Comparison of ENCODE assay signal across 17 cellular contexts in the genomic region with DNA sequence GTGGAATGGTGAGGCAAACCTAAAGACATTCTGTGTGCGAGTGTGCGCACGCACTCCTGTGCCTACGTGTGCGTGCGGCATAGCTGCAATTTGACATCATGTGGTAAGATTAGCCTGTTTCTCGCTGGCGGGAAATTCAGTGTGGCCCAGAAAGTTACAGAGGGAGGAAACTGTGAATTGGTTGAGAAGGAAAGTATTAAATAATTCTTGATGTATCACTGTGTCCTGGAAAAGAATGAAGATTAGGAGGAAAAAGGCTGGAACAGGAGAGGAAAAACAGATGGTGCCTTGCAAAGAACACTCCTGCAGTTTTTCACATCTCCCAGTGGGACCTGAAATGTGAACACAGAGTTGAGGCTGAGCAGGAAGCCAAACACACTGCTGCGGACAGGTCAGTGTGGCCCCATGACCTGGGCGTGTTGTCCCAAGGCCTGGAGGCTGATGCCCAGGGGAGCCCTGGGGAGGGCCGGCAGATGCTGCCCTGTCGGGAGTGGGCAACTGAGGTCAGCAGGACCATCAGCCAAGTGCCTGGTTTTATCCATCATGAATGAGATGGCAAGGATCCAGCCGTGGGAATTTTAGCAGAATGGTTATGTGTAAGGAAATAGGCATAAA.
DNase-seq lines count a peak whose midpoint lies in the region; ATAC-seq and TF ChIP-seq lines count a peak whose summit lies in the region.
"Had no signal": no experiment of that assay in that cellular context is flagged by ENCODE, and none has a peak within 500 bp of the region (broad histone marks: within the 10 kb centered on the region; RNA-seq: fewer than 3 reads in every experiment).

No MANE protein-coding gene starts in this region.

- H3K4me3 Mint-ChIP-seq in neural progenitor cell: no peak overlapping the region
- H3K4me3 Mint-ChIP-seq: HFFc6 had no signal

- no peak overlapping the region for H3K9ac ChIP-seq in neural progenitor cell
- H3K9ac ChIP-seq: KMS-11 had no signal

- H3K79me2 ChIP-seq in neural progenitor cell (ENCODE audit: low read depth): no peaks in the 10 kb centered on the region

- no peak for TF ChIP-seq EP300 in esophagus muscularis mucosa (IDR thresholded peaks at IDR 0.05)

- DNase-seq in esophagus muscularis mucosa (ENCODE audit: extremely low spot score): no peak
- DNase-seq in left cardiac atrium: peak; percentile 24
- no peak for DNase-seq in neural progenitor cell (ENCODE audit: low spot score)
- DNase-seq in uterus: peak; percentile 45 to 69
- DNase-seq in posterior cingulate gyrus: no peak
- no peak for DNase-seq in stimulated activated CD4-positive, alpha-beta T cell treated with anti-CD3 and anti-CD28 coated beads, Interleukin-15, amount 100 ng/mL, for 24 hours
- DNase-seq: EL; HFFc6; MM.1S; NCI-H1105; NCI-H1694 treated with DMSO at 0.1 percent for 48 hours; NCI-H446; NK-92 treated with Interleukin-12 subunit alpha and Interleukin-12 subunit beta, amount 100 ng/mL, for 24 hours; SIG-M5 had no signal

- H3K4me2 ChIP-seq in neural progenitor cell: no peak overlapping the region
- H3K4me2 ChIP-seq: KMS-11 had no signal

- H3K4me1 ChIP-seq in esophagus muscularis mucosa (peaks cover 0 to 8% (median 3%) of the 10 kb centered on the region in 4 donors), neural progenitor cell (no peaks in the 10 kb centered on the region), uterus (peaks cover 0 to 6% of the 10 kb centered on the region in 2 donors)

- H3K4me3 ChIP-seq in esophagus muscularis mucosa (no peak overlapping the region), neural progenitor cell (no peak overlapping the region), uterus (no peak overlapping the region)

- no peaks in the 10 kb centered on the region for H3K9me3 Mint-ChIP-seq in neural progenitor cell
- H3K9me3 Mint-ChIP-seq: HFFc6 had no signal

- H3K27me3 ChIP-seq in esophagus muscularis mucosa (no peaks in the 10 kb centered on the region), neural progenitor cell (no peaks in the 10 kb centered on the region), uterus (no peaks in the 10 kb centered on the region)

- 79% methylated on average over 13 of the region's 13 CpGs for WGBS in esophagus muscularis mucosa

- intact Hi-C loops in esophagus muscularis mucosa (cut with DNase I): no loop called here
- intact Hi-C loops in left cardiac atrium (cut with DNase I): no loop called here
- intact Hi-C loops in uterus (cut with DNase I; ENCODE audit: low total_unique reads): no loop called here
- intact Hi-C loops in posterior cingulate gyrus (cut with DNase I): no loop called here

- no peak for TF ChIP-seq POLR2A in esophagus muscularis mucosa (IDR thresholded peaks at IDR 0.05; ENCODE audit: low read depth)
- TF ChIP-seq POLR2A in uterus (IDR thresholded peaks at IDR 0.05): no peak

- peaks cover 26% of the 10 kb centered on the region for H3K4me1 Mint-ChIP-seq in neural progenitor cell

- ATAC-seq in left cardiac atrium (peak; percentile 67 to 87), HG02610 (IDR thresholded peaks at IDR 0.05; ENCODE audit: unreplicated experiment) (no peak)
- ATAC-seq: HepG2 had no signal

- no peaks in the 10 kb centered on the region for H3K36me3 Mint-ChIP-seq in neural progenitor cell

- H3K27me3 Mint-ChIP-seq in neural progenitor cell (ENCODE audit: insufficient read depth, low read depth): peaks cover 3% of the 10 kb centered on the region

- H3K27ac ChIP-seq in esophagus muscularis mucosa (replicated peaks in 1 of 4) (peak overlapping the region in 3 of 4 donors; percentile 16 to 43 (median 30)), neural progenitor cell (no peak overlapping the region), uterus (peak overlapping the region; percentile 68 to 73)
- H3K27ac ChIP-seq: KMS-11 had no signal

- H3K27ac Mint-ChIP-seq in neural progenitor cell: peak overlapping the region; percentile 64
- H3K27ac Mint-ChIP-seq: HFFc6 had no signal

- H3K36me3 ChIP-seq in esophagus muscularis mucosa: no peaks in the 10 kb centered on the region
- H3K36me3 ChIP-seq in neural progenitor cell: no peaks in the 10 kb centered on the region
- H3K36me3 ChIP-seq in uterus: no peaks in the 10 kb centered on the region

- TF ChIP-seq CTCF in esophagus muscularis mucosa (IDR thresholded peaks at IDR 0.05) (no peak), neural progenitor cell (IDR thresholded peaks at IDR 0.05) (no peak), uterus (IDR thresholded peaks at IDR 0.05) (no peak)

- no peaks in the 10 kb centered on the region for H3F3A ChIP-seq in neural progenitor cell (ENCODE audit: low read depth)

- H3K9me3 ChIP-seq in esophagus muscularis mucosa (no peaks in the 10 kb centered on the region), neural progenitor cell (ENCODE audit: low read depth) (no peaks in the 10 kb centered on the region), uterus (no peaks in the 10 kb centered on the region)

- H4K20me1 ChIP-seq in neural progenitor cell (ENCODE audit: low read depth): no peaks in the 10 kb centered on the region

- H2AFZ ChIP-seq in neural progenitor cell (replicated peaks): no peak overlapping the region

Comparison
In these comparisons a context has a peak if more than half of its experiments do, and no peak if none do; other contexts are left out.
1. DNase-seq: peak in left cardiac atrium (single experiment) and uterus (2 of 2); none in esophagus muscularis mucosa (single experiment), neural progenitor cell (single experiment), posterior cingulate gyrus (0 of 10) and stimulated activated CD4-positive, alpha-beta T cell treated with anti-CD3 and anti-CD28 coated beads, Interleukin-15, amount 100 ng/mL, for 24 hours (single experiment).